Comparison of ENCODE assay signal across 8 cellular contexts in genomic region chr1:204405988-204406387, GRCh38. TPM values are rescaled to one million over a fixed set of nuclear protein-coding genes. Genes with fewer than 3 reads are reported as not detected.
DNase-seq lines count a peak whose midpoint lies in the region; ATAC-seq and TF ChIP-seq lines count a peak whose summit lies in the region.

No MANE protein-coding gene starts in this region.

- no peaks in the 10 kb centered on the region for H3K9me2 ChIP-seq in GM23248 (ENCODE audit: insufficient read depth)

- H3F3A ChIP-seq in GM23248 (ENCODE audit: insufficient read depth) = peaks cover 73% of the 10 kb centered on the region

- H3K4me3 ChIP-seq in A673 (ENCODE audit: low read depth, low read length, poor library complexity, severe bottlenecking) (no peak overlapping the region), GM23248 (peak overlapping the region; percentile 99), adipocyte (ENCODE audit: low read length) (peak overlapping the region; percentile 99), mesodermal cell (ENCODE audit: extremely low read depth, insufficient read depth, low read length, poor library complexity, severe bottlenecking) (peak overlapping the region; percentile 22)

- H3K27ac ChIP-seq in A673 (ENCODE audit: low read depth, low read length, poor library complexity, severe bottlenecking) (no peak overlapping the region), GM23248 (no peak overlapping the region), mesodermal cell (ENCODE audit: low read depth, low read length, severe bottlenecking) (no peak overlapping the region)

- ATAC-seq in sciatic nerve = no peak
- no peak for ATAC-seq in GM18861 (IDR thresholded peaks at IDR 0.05; ENCODE audit: unreplicated experiment)

- peak; percentile 26 for DNase-seq in A673 (ENCODE audit: low spot score)
- DNase-seq in GM23248 = peak; percentile 25
- no peak for DNase-seq in adipocyte (ENCODE audit: low read depth)
- DNase-seq in sciatic nerve (ENCODE audit: low spot score) = no peak
- no peak for DNase-seq in inferior parietal cortex (ENCODE audit: extremely low spot score)
- DNase-seq in DMS53 (lab: John Stamatoyannopoulos, UW) = no peak

- H3K79me2 ChIP-seq in GM23248 (ENCODE audit: insufficient read depth) = peaks cover 96% of the 10 kb centered on the region

- 24 to 31% methylated on average over 2 of the region's 2 CpGs for WGBS in GM23248 (ENCODE audit: low coverage in 1 of 2, low lambda C conversion rate in 2 of 2, missing lambda C conversion rate in 2 of 2), 2 experiments
- 90 to 94% methylated on average over 2 of the region's 2 CpGs for WGBS in mesodermal cell (ENCODE audit: insufficient coverage in 2 of 2), 2 experiments

- no TSS peak for BruUV-seq in A673 (replicated peaks; lab: Mats Ljungman, UMichigan)

- H3K36me3 ChIP-seq in A673 (ENCODE audit: insufficient read depth, low read length, poor library complexity, severe bottlenecking) = peaks cover 66% of the 10 kb centered on the region
- H3K36me3 ChIP-seq in GM23248 (ENCODE audit: low read depth) = peaks cover 67% of the 10 kb centered on the region
- H3K36me3 ChIP-seq in adipocyte (ENCODE audit: control insufficient read depth, insufficient read depth, low read length, severe bottlenecking) = peaks cover 65% of the 10 kb centered on the region
- H3K36me3 ChIP-seq in mesodermal cell (ENCODE audit: control insufficient read depth, insufficient read depth, low read length) = peaks cover 56% of the 10 kb centered on the region

- H3K9ac ChIP-seq in GM23248 = peak overlapping the region; percentile 99; the same call in 1 of the 2 replicates
- H3K9ac ChIP-seq in adipocyte (ENCODE audit: low read length) = no peak overlapping the region

- H2AFZ ChIP-seq in GM23248 = no peak overlapping the region

- no peaks in the 10 kb centered on the region for H3K9me3 ChIP-seq in A673 (ENCODE audit: low read depth, low read length, poor library complexity, severe bottlenecking)
- no peaks in the 10 kb centered on the region for H3K9me3 ChIP-seq in GM23248 (ENCODE audit: low read depth)
- no peaks in the 10 kb centered on the region for H3K9me3 ChIP-seq in adipocyte (ENCODE audit: control insufficient read depth, low read length)
- no peaks in the 10 kb centered on the region for H3K9me3 ChIP-seq in mesodermal cell (ENCODE audit: control insufficient read depth, low read length)

- in situ Hi-C loops in GM23248 (cut with MboI) = no loop called here

- POLR2A ChIA-PET in A673 (lab: Charles Lee; ENCODE audit: low non-redundant PET) = no interaction called here

- peak overlapping the region; percentile 92 for H3K4me2 ChIP-seq in GM23248 (ENCODE audit: unreplicated experiment)

- CTCF ChIA-PET in A673 (lab: Charles Lee) = no interaction called here

- H3K27me3 ChIP-seq in A673 (replicated peaks; ENCODE audit: insufficient read depth, low read depth, low read length, poor library complexity) (no peaks in the 10 kb centered on the region), GM23248 (replicated peaks; ENCODE audit: insufficient read depth) (no peaks in the 10 kb centered on the region), adipocyte (replicated peaks; ENCODE audit: control insufficient read depth, insufficient read depth, low read length) (no peaks in the 10 kb centered on the region)

- H3K4me1 ChIP-seq in A673 (ENCODE audit: insufficient read depth, low read length, poor library complexity, severe bottlenecking) = peaks cover 17% of the 10 kb centered on the region
- H3K4me1 ChIP-seq in GM23248 (ENCODE audit: insufficient read depth) = peaks cover 15% of the 10 kb centered on the region
- H3K4me1 ChIP-seq in adipocyte (ENCODE audit: control insufficient read depth, insufficient read depth, low read length) = peaks cover 26% of the 10 kb centered on the region
- H3K4me1 ChIP-seq in mesodermal cell (ENCODE audit: control insufficient read depth, insufficient read depth, low read length, poor library complexity, severe bottlenecking) = no peaks in the 10 kb centered on the region

- H4K20me1 ChIP-seq in GM23248 (ENCODE audit: insufficient read depth) = peaks cover 52% of the 10 kb centered on the region

- TF ChIP-seq CTCF in A673 (conservative IDR thresholded peaks at IDR 0.05; ENCODE audit: low read depth, low read length) = no peak

- intact Hi-C loops in A673 (cut with micrococcal nuclease; ENCODE audit: unreplicated experiment) (no loop called here), sciatic nerve (cut with DNase I) (no loop called here)

RNA-seq across cellular contexts. Expression of gene PPP1R15B, which starts 5.6 kb away (rescaled TPM):
- total RNA-seq in A673 (2021) (46.9 and 52.5 TPM in 2 replicates), sciatic nerve (38.7 TPM)
- 27.6 and 28.4 TPM in 2 replicates for total RNA-seq in GM23248 (2014; rRNA removed; shearing (Covaris generic))
- polyA plus RNA-seq in GM23248 (2016; fragmentation: Nextera tagmentation; extraction: Ambion mirVana) = 14.5 and 15.4 TPM in 2 replicates
- polyA plus RNA-seq in mesodermal cell (2013, experiment 1 of 2) = 22.3 TPM
- polyA plus RNA-seq in mesodermal cell (2013, experiment 2 of 2) = 22.4 TPM

RNA-seq across cellular contexts. Expression of gene PLEKHA6, which starts 46.3 kb away (rescaled TPM):
- 0.58 and 0.70 TPM in 2 replicates for total RNA-seq in A673 (2021)
- 7.3 and 8.3 TPM in 2 replicates for total RNA-seq in GM23248 (2014; rRNA removed; shearing (Covaris generic))
- 4.5 and 5.5 TPM in 2 replicates for polyA plus RNA-seq in GM23248 (2016; fragmentation: Nextera tagmentation; extraction: Ambion mirVana)
- 7.6 TPM for polyA plus RNA-seq in mesodermal cell (2013, experiment 1 of 2)
- polyA plus RNA-seq in mesodermal cell (2013, experiment 2 of 2) = 9.2 TPM
- 18.9 TPM for total RNA-seq in sciatic nerve

Comparison
In these comparisons a context has a peak if more than half of its experiments do, and no peak if none do; other contexts are left out.
1. DNase-seq: peak in A673 (single experiment) and GM23248 (single experiment); none in adipocyte (single experiment), sciatic nerve (single experiment), inferior parietal cortex (single experiment) and DMS53 (single experiment).